ENCODE assay signal across 8 cellular contexts in genomic region chr5:93579561-93580386, GRCh38. TPM values are rescaled to one million over a fixed set of nuclear protein-coding genes. Genes with fewer than 3 reads are reported as not detected.
A peak's percentile ranks its signal among the peaks of the same experiment; 100 is the strongest.
DNase-seq lines count a peak whose midpoint lies in the region; ATAC-seq lines count a peak whose summit lies in the region.

No MANE protein-coding gene starts in this region.

- H3K36me3 ChIP-seq in effector memory CD4-positive, alpha-beta T cell (ENCODE audit: control insufficient read depth, insufficient read depth, low read length) = no peaks in the 10 kb centered on the region
- no peaks in the 10 kb centered on the region for H3K36me3 ChIP-seq in mucosa of rectum (ENCODE audit: control insufficient read depth in 2 of 2, insufficient read depth in 2 of 2, low read length in 2 of 2)

- H3K9me3 ChIP-seq in effector memory CD4-positive, alpha-beta T cell (ENCODE audit: control insufficient read depth, low read length) = no peaks in the 10 kb centered on the region
- no peaks in the 10 kb centered on the region for H3K9me3 ChIP-seq in mucosa of rectum (ENCODE audit: control insufficient read depth in 2 of 2, low read length in 2 of 2)

- peaks cover 70% of the 10 kb centered on the region for H3K27me3 ChIP-seq in effector memory CD4-positive, alpha-beta T cell (replicated peaks; ENCODE audit: control insufficient read depth, insufficient read depth, low read length, poor library complexity, severe bottlenecking)
- H3K27me3 ChIP-seq in mucosa of rectum (ENCODE audit: control insufficient read depth in 2 of 2, insufficient read depth in 2 of 2, low read length in 2 of 2) = peaks cover 46 to 50% of the 10 kb centered on the region in 2 donors

- no peak overlapping the region for H3K27ac ChIP-seq in effector memory CD4-positive, alpha-beta T cell (ENCODE audit: insufficient read depth, low read length, poor library complexity, severe bottlenecking)
- peak overlapping the region; percentile 71 to 72 for H3K27ac ChIP-seq in mucosa of rectum (ENCODE audit: low read depth in 2 of 2, low read length in 2 of 2)

- peaks cover 42% of the 10 kb centered on the region for H3K4me1 ChIP-seq in effector memory CD4-positive, alpha-beta T cell (ENCODE audit: control insufficient read depth, insufficient read depth, low read length, poor library complexity, severe bottlenecking)
- peaks cover 14 to 22% of the 10 kb centered on the region in 2 donors for H3K4me1 ChIP-seq in mucosa of rectum (ENCODE audit: control insufficient read depth in 2 of 2, insufficient read depth in 2 of 2, low read length in 2 of 2)

- peak overlapping the region; percentile 53 for H3K4me3 ChIP-seq in effector memory CD4-positive, alpha-beta T cell (ENCODE audit: insufficient read depth, low read depth, low read length, poor library complexity, severe bottlenecking)
- peak overlapping the region; percentile 69 to 74 for H3K4me3 ChIP-seq in mucosa of rectum (ENCODE audit: low read length in 2 of 2)

- no peak for ATAC-seq in HG03571 (IDR thresholded peaks at IDR 0.05; ENCODE audit: unreplicated experiment)
- ATAC-seq in GM18870 (IDR thresholded peaks at IDR 0.05; ENCODE audit: unreplicated experiment) = no peak

- DNase-seq in NCI-H2029 (lab: John Stamatoyannopoulos, UW) (peak; percentile 14), NCI-H2029 treated with DMSO at 0.1 percent for 48 hours (lab: John Stamatoyannopoulos, UW) (no peak), RPMI7951 (ENCODE audit: low read depth) (peak; percentile 63), MV-4-11 (lab: John Stamatoyannopoulos, UW) (no peak)
- no peak for DNase-seq in effector memory CD4-positive, alpha-beta T cell

- H3K9ac ChIP-seq in mucosa of rectum (ENCODE audit: low read depth in 1 of 2, low read length in 2 of 2) = peak overlapping the region in 1 of 2 donors; percentile 72

RNA-seq across cellular contexts. Expression of gene NR2F1-AS1, which starts 1.2 kb away (rescaled TPM):
- total RNA-seq in RPMI7951 (2014; rRNA removed; shearing (Covaris generic)) = 20.9 and 29.2 TPM in 2 replicates

RNA-seq across cellular contexts. Expression of gene NR2F1, which starts 3.2 kb away (rescaled TPM):
- 16.4 and 17.1 TPM in 2 replicates for total RNA-seq in RPMI7951 (2014; rRNA removed; shearing (Covaris generic))

Comparison
In these comparisons a context has a peak if more than half of its experiments do, and no peak if none do; other contexts are left out.
1. DNase-seq: peak in NCI-H2029 (single experiment) and RPMI7951 (single experiment); none in NCI-H2029 treated with DMSO at 0.1 percent for 48 hours (single experiment), effector memory CD4-positive, alpha-beta T cell (0 of 3) and MV-4-11 (single experiment).